Comparison of ENCODE assay signal across 8 cellular contexts in genomic region chr5:15009420-15009819, GRCh38.
DNase-seq lines count a peak whose midpoint lies in the region; ATAC-seq and TF ChIP-seq lines count a peak whose summit lies in the region.

No MANE protein-coding gene starts in this region.

- ATAC-seq in GM19395 (IDR thresholded peaks at IDR 0.05; ENCODE audit: unreplicated experiment) = no peak

- DNase-seq in COLO829 (ENCODE audit: low spot score) (peak; percentile 58), NCI-H1694 (lab: John Stamatoyannopoulos, UW) (peak; percentile 37), amniotic epithelial cell (ENCODE audit: low read depth) (peak; percentile 79), kidney epithelial cell (ENCODE audit: low read depth) (peak; percentile 71), NCI-H187 (lab: John Stamatoyannopoulos, UW) (no peak), putamen (ENCODE audit: low spot score) (no peak)
- no peak for DNase-seq in activated CD4-positive, alpha-beta T cell treated with anti-CD3 and anti-CD28 coated beads, Interleukin-2, amount 50 U/mL, for 1 hour

- no peak for TF ChIP-seq CTCF in kidney epithelial cell (IDR thresholded peaks at IDR 0.05; ENCODE audit: insufficient read depth, low read length, poor library complexity, severe bottlenecking)

- no peaks in the 10 kb centered on the region for H3K27me3 ChIP-seq in kidney epithelial cell (ENCODE audit: control insufficient read depth, insufficient read depth, low read length)

- no peak overlapping the region for H3K4me3 ChIP-seq in kidney epithelial cell (ENCODE audit: low read depth, low read length)

- H3K36me3 ChIP-seq in kidney epithelial cell (ENCODE audit: control insufficient read depth, insufficient read depth, low read length) = no peaks in the 10 kb centered on the region

Comparison
In these comparisons a context has a peak if more than half of its experiments do, and no peak if none do; other contexts are left out.
1. DNase-seq: peak in COLO829 (single experiment), NCI-H1694 (single experiment), amniotic epithelial cell (single experiment) and kidney epithelial cell (single experiment); none in activated CD4-positive, alpha-beta T cell treated with anti-CD3 and anti-CD28 coated beads, Interleukin-2, amount 50 U/mL, for 1 hour (single experiment), NCI-H187 (0 of 2) and putamen (single experiment).